In genomic region chr5:132086277-132086794, GRCh38 we compare ENCODE assay signal across 9 cellular contexts. TPM values are rescaled to one million over a fixed set of nuclear protein-coding genes. Genes with fewer than 3 reads are reported as not detected.
DNase-seq lines count a peak whose midpoint lies in the region; FAIRE-seq and TF ChIP-seq lines count a peak whose summit lies in the region.
"Had no signal": no experiment of that assay in that cellular context is flagged by ENCODE, and none has a peak within 500 bp of the region (broad histone marks: within the 10 kb centered on the region; RNA-seq: fewer than 3 reads in every experiment).

No MANE protein-coding gene starts in this region.

- H3K27ac ChIP-seq in keratinocyte (ENCODE audit: control insufficient read depth, insufficient read depth, low read length): peak overlapping the region; percentile 28

- H3K27me3 ChIP-seq in keratinocyte (ENCODE audit: control insufficient read depth, extremely low read depth, insufficient read depth, low read length): peaks cover 3% of the 10 kb centered on the region

- no peaks in the 10 kb centered on the region for H3K79me2 ChIP-seq in keratinocyte (ENCODE audit: control insufficient read depth, insufficient read depth, low read length)

- no peaks in the 10 kb centered on the region for H3K9me3 ChIP-seq in keratinocyte (ENCODE audit: control insufficient read depth, low read depth, low read length)

- H3K9me1 ChIP-seq in keratinocyte (ENCODE audit: control insufficient read depth, extremely low read depth, insufficient read depth, low read length): no peaks in the 10 kb centered on the region

- no peak for TF ChIP-seq CTCF in keratinocyte (optimal IDR thresholded peaks at IDR 0.05 in 1 of 3, IDR thresholded peaks at IDR 0.05 in 1 of 3, conservative IDR thresholded peaks at IDR 0.05 in 1 of 3; ENCODE audit: extremely low read depth in 1 of 3, insufficient read depth in 2 of 3, low read length in 3 of 3)

- no peak overlapping the region for H3K9ac ChIP-seq in keratinocyte (ENCODE audit: control insufficient read depth, extremely low read depth, insufficient read depth, low read length)

- no peaks in the 10 kb centered on the region for H3K36me3 ChIP-seq in keratinocyte (ENCODE audit: control insufficient read depth in 2 of 2, extremely low read depth in 1 of 2, insufficient read depth in 2 of 2, low read length in 2 of 2)

- FAIRE-seq in HTR-8/SVneo (lab: Jason Lieb, UNC) (peak; percentile 4), keratinocyte (lab: Jason Lieb, UNC) (peak; percentile 92)

- H2AFZ ChIP-seq in keratinocyte (ENCODE audit: control insufficient read depth, low read length): peak overlapping the region; percentile 3

- no peak overlapping the region for H3K4me3 ChIP-seq in keratinocyte (ENCODE audit: control insufficient read depth in 2 of 3, extremely low read depth in 1 of 3, insufficient read depth in 2 of 3, low read depth in 1 of 3, low read length in 3 of 3)

- H3K4me2 ChIP-seq in keratinocyte (ENCODE audit: control insufficient read depth, extremely low read depth, insufficient read depth, low read depth, low read length): peak overlapping the region; percentile 42

- dilution Hi-C loops in keratinocyte (cut with MboI; ENCODE audit: extremely low pct_ligation_motif_present, low sequenced_read_pairs): no loop called here

- no peaks in the 10 kb centered on the region for H4K20me1 ChIP-seq in keratinocyte (ENCODE audit: control insufficient read depth, extremely low read depth, insufficient read depth, low read length)

- DNase-seq in AG08395 (ENCODE audit: low spot score): peak; percentile 92
- peak; percentile 84 for DNase-seq in HTR-8/SVneo (ENCODE audit: insufficient read length, low spot score)
- DNase-seq in astrocyte of the hippocampus (ENCODE audit: low read depth, low spot score): peak; percentile 86
- peak; percentile 90 for DNase-seq in keratinocyte (ENCODE audit: low read depth, low spot score)
- no peak for DNase-seq in DMS114 treated with DMSO at 0.1 percent for 48 hours (lab: John Stamatoyannopoulos, UW; ENCODE audit: unreplicated experiment)
- no peak for DNase-seq in NCI-H2227 treated with DMSO at 0.1 percent for 48 hours (lab: John Stamatoyannopoulos, UW)
- no peak for DNase-seq in NCI-H1105 (lab: John Stamatoyannopoulos, UW)
- no peak for DNase-seq in stimulated activated naive CD4-positive, alpha-beta T cell (lab: John Stamatoyannopoulos, UW)

- H3K4me1 ChIP-seq in keratinocyte (ENCODE audit: control insufficient read depth, extremely low read depth, insufficient read depth, low read length): peaks cover 34% of the 10 kb centered on the region

RNA-seq across cellular contexts. Expression of gene CSF2, which starts 12.7 kb away (rescaled TPM):
- polyA plus RNA-seq in keratinocyte: 6.9 to 9.2 TPM (median 7.2 TPM) in 3 replicates
- 0.94 TPM for polyA plus RNA-seq in keratinocyte (2011; ENCODE audit: low read depth)
- 6.6 and 7.9 TPM in 2 replicates for polyA plus RNA-seq in keratinocyte (2011; cell fraction: cytosol; rRNA removed)
- 18.3 and 24.4 TPM in 2 replicates for polyA plus RNA-seq in keratinocyte (2011; cell fraction: nucleus; rRNA removed)
- 0.47 and 11.0 TPM in 2 replicates for polyA plus RNA-seq in keratinocyte (2012; ENCODE audit: low replicate concordance)
- 3.9 to 15.2 TPM (median 4.0 TPM) in 3 replicates for polyA minus RNA-seq in keratinocyte
- 11.9 TPM for polyA minus RNA-seq in keratinocyte (2011; cell fraction: cytosol; rRNA and poly(A)+ RNA removed)
- polyA minus RNA-seq in keratinocyte (2011; cell fraction: nucleus; rRNA and poly(A)+ RNA removed): 3.7 and 5.3 TPM in 2 replicates
- polyA plus RNA-seq: urinary bladder had no signal

RNA-seq across cellular contexts. Expression of gene IL3, which starts 25.9 kb away (rescaled TPM):
- polyA plus RNA-seq in keratinocyte: not detected in 3 replicates
- polyA plus RNA-seq in keratinocyte (2011; ENCODE audit: low read depth): not detected
- polyA plus RNA-seq in keratinocyte (2011; cell fraction: cytosol; rRNA removed): not detected in 2 replicates
- polyA plus RNA-seq in keratinocyte (2011; cell fraction: nucleus; rRNA removed): not detected in 2 replicates
- not detected in 2 replicates for polyA plus RNA-seq in keratinocyte (2012; ENCODE audit: low replicate concordance)
- not detected in 3 replicates for polyA minus RNA-seq in keratinocyte
- not detected for polyA minus RNA-seq in keratinocyte (2011; cell fraction: cytosol; rRNA and poly(A)+ RNA removed)
- polyA minus RNA-seq in keratinocyte (2011; cell fraction: nucleus; rRNA and poly(A)+ RNA removed): not detected in 2 replicates
- polyA plus RNA-seq: urinary bladder had no signal

Comparison
In these comparisons a context has a peak if more than half of its experiments do, and no peak if none do; other contexts are left out.
1. DNase-seq: peak in AG08395 (single experiment), HTR-8/SVneo (single experiment), astrocyte of the hippocampus (single experiment) and keratinocyte (single experiment); none in DMS114 treated with DMSO at 0.1 percent for 48 hours (single experiment), NCI-H2227 treated with DMSO at 0.1 percent for 48 hours (single experiment), NCI-H1105 (single experiment) and stimulated activated naive CD4-positive, alpha-beta T cell (0 of 6).